Comparison of ENCODE assay signal across 18 cellular contexts in genomic region chr13:76293346-76293745, GRCh38.
DNase-seq lines count a peak whose midpoint lies in the region; ATAC-seq, FAIRE-seq and TF ChIP-seq lines count a peak whose summit lies in the region.
"Had no signal": no experiment of that assay in that cellular context is flagged by ENCODE, and none has a peak within 500 bp of the region (broad histone marks: within the 10 kb centered on the region; RNA-seq: fewer than 3 reads in every experiment).

No MANE protein-coding gene starts in this region.

- H3K27ac Mint-ChIP-seq in activated naive CD4-positive, alpha-beta T cell treated with anti-CD3 and anti-CD28 coated beads for 36 hours: no peak overlapping the region
- H3K27ac Mint-ChIP-seq: activated T-cell treated with anti-CD3 and anti-CD28 coated beads, Interleukin-2, amount 50 U/mL, for 72 hours; IgD-negative memory B cell had no signal

- WGBS in ovary, 3 donors: 5 to 8% (median 5%) methylated on average over 1 of the region's 1 CpG

- no peak overlapping the region for H3K4me3 ChIP-seq in fibroblast of lung (replicated peaks in 1 of 4; ENCODE audit: control extremely low read depth in 1 of 4, insufficient read depth in 1 of 4, low read depth in 3 of 4, low read length in 4 of 4)
- H3K4me3 ChIP-seq in kidney (ENCODE audit: low read length in 2 of 2): no peak overlapping the region
- H3K4me3 ChIP-seq in ovary: no peak overlapping the region
- H3K4me3 ChIP-seq: gastroesophageal sphincter had no signal

- no peaks in the 10 kb centered on the region for H3K4me1 Mint-ChIP-seq in activated naive CD4-positive, alpha-beta T cell treated with anti-CD3 and anti-CD28 coated beads for 36 hours (ENCODE audit: low read depth)
- H3K4me1 Mint-ChIP-seq: IgD-negative memory B cell had no signal

- TF ChIP-seq CTCF in fibroblast of lung (conservative IDR thresholded peaks at IDR 0.05 in 1 of 2, IDR thresholded peaks at IDR 0.05 in 1 of 2; ENCODE audit: low read depth in 1 of 2, low read length in 2 of 2): no peak
- no peak for TF ChIP-seq CTCF in kidney (IDR thresholded peaks at IDR 0.05; ENCODE audit: borderline replicate concordance, extremely low read depth, insufficient read depth)
- TF ChIP-seq CTCF in ovary (IDR thresholded peaks at IDR 0.05): no peak

- no peak overlapping the region for H3K4me3 Mint-ChIP-seq in activated naive CD4-positive, alpha-beta T cell treated with anti-CD3 and anti-CD28 coated beads for 36 hours
- H3K4me3 Mint-ChIP-seq: activated T-cell treated with anti-CD3 and anti-CD28 coated beads, Interleukin-2, amount 50 U/mL, for 72 hours; IgD-negative memory B cell had no signal

- H3K27ac ChIP-seq in fibroblast of lung (ENCODE audit: insufficient read depth, low read length): no peak overlapping the region
- no peak overlapping the region for H3K27ac ChIP-seq in kidney (ENCODE audit: low read depth in 2 of 2, low read length in 2 of 2)
- no peak overlapping the region for H3K27ac ChIP-seq in ovary
- H3K27ac ChIP-seq: gastroesophageal sphincter, parathyroid adenoma had no signal

- H3K27me3 Mint-ChIP-seq in activated naive CD4-positive, alpha-beta T cell treated with anti-CD3 and anti-CD28 coated beads for 36 hours (ENCODE audit: low read depth): no peaks in the 10 kb centered on the region
- H3K27me3 Mint-ChIP-seq: IgD-negative memory B cell had no signal

- no peaks in the 10 kb centered on the region for H3K79me2 ChIP-seq in fibroblast of lung (ENCODE audit: control insufficient read depth, insufficient read depth, low read length)
- H3K79me2 ChIP-seq: parathyroid adenoma had no signal

- H3K36me3 Mint-ChIP-seq in activated naive CD4-positive, alpha-beta T cell treated with anti-CD3 and anti-CD28 coated beads for 36 hours (ENCODE audit: low read depth): no peaks in the 10 kb centered on the region
- H3K36me3 Mint-ChIP-seq: IgD-negative memory B cell had no signal

- no peak for TF ChIP-seq POLR2A in ovary (IDR thresholded peaks at IDR 0.05)

- intact Hi-C loops in activated naive CD4-positive, alpha-beta T cell treated with anti-CD3 and anti-CD28 coated beads for 36 hours (cut with micrococcal nuclease): no loop called here
- intact Hi-C loops in kidney (cut with DNase I): no loop called here
- intact Hi-C loops in ovary (cut with DNase I): no loop called here

- H3K4me1 ChIP-seq in fibroblast of lung (ENCODE audit: control insufficient read depth, extremely low read depth, insufficient read depth, low read length): peaks cover 4% of the 10 kb centered on the region
- no peaks in the 10 kb centered on the region for H3K4me1 ChIP-seq in kidney (ENCODE audit: control insufficient read depth in 1 of 2, insufficient read depth in 1 of 2, low read depth in 1 of 2, low read length in 2 of 2)
- H3K4me1 ChIP-seq in ovary (ENCODE audit: insufficient read depth): no peaks in the 10 kb centered on the region
- H3K4me1 ChIP-seq: gastroesophageal sphincter, parathyroid adenoma had no signal

- no peaks in the 10 kb centered on the region for H3K27me3 ChIP-seq in fibroblast of lung (ENCODE audit: control insufficient read depth, insufficient read depth, low read length)
- no peaks in the 10 kb centered on the region for H3K27me3 ChIP-seq in ovary
- H3K27me3 ChIP-seq: gastroesophageal sphincter had no signal

- H2AFZ ChIP-seq in fibroblast of lung (ENCODE audit: low read length): no peak overlapping the region
- H2AFZ ChIP-seq: parathyroid adenoma had no signal

- peak overlapping the region; percentile 18 for H3K4me2 ChIP-seq in fibroblast of lung (ENCODE audit: extremely low read depth, insufficient read depth, low read length)

- TF ChIP-seq EP300 in ovary (IDR thresholded peaks at IDR 0.05): no peak

- H3K9me3 Mint-ChIP-seq in activated naive CD4-positive, alpha-beta T cell treated with anti-CD3 and anti-CD28 coated beads for 36 hours: peaks cover 2% of the 10 kb centered on the region

- H3K9ac ChIP-seq in fibroblast of lung (ENCODE audit: insufficient read depth, low read length) (no peak overlapping the region), kidney (ENCODE audit: low read length in 2 of 2) (no peak overlapping the region)
- H3K9ac ChIP-seq: parathyroid adenoma had no signal

- no peak for ATAC-seq in GM19023 (IDR thresholded peaks at IDR 0.05; ENCODE audit: unreplicated experiment)
- ATAC-seq: activated T-cell treated with anti-CD3 and anti-CD28 coated beads, Interleukin-2, amount 50 U/mL, for 72 hours; gastroesophageal sphincter had no signal

- H3K36me3 ChIP-seq in fibroblast of lung (ENCODE audit: control insufficient read depth, insufficient read depth, low read length) (no peaks in the 10 kb centered on the region), kidney (ENCODE audit: control insufficient read depth in 1 of 2, insufficient read depth in 2 of 2, low read length in 2 of 2) (no peaks in the 10 kb centered on the region), ovary (no peaks in the 10 kb centered on the region)
- H3K36me3 ChIP-seq: gastroesophageal sphincter had no signal

- no peaks in the 10 kb centered on the region for H4K20me1 ChIP-seq in fibroblast of lung (ENCODE audit: control insufficient read depth, extremely low read depth, insufficient read depth, low read length)

- no peaks in the 10 kb centered on the region for H3K9me3 ChIP-seq in fibroblast of lung (ENCODE audit: control insufficient read depth, insufficient read depth, low read depth, low read length)
- no peaks in the 10 kb centered on the region for H3K9me3 ChIP-seq in kidney (ENCODE audit: control insufficient read depth in 1 of 2, low read length in 2 of 2)
- H3K9me3 ChIP-seq in ovary: no peaks in the 10 kb centered on the region
- H3K9me3 ChIP-seq: gastroesophageal sphincter had no signal

- FAIRE-seq in RCC 7860 (lab: Jason Lieb, UNC) (no peak), kidney (lab: Jason Lieb, UNC) (no peak)

- peak; percentile 36 for DNase-seq in EH (ENCODE audit: low read depth)
- peak; percentile 22 for DNase-seq in RCC 7860 (ENCODE audit: low spot score)
- peak; percentile 72 to 73 for DNase-seq in fibroblast of lung (ENCODE audit: low read depth in 2 of 2)
- DNase-seq in renal cortical epithelial cell (ENCODE audit: low read depth): peak; percentile 16
- no peak for DNase-seq in activated naive CD4-positive, alpha-beta T cell treated with anti-CD3 and anti-CD28 coated beads for 36 hours
- DNase-seq in kidney: no peak
- no peak for DNase-seq in ovary
- DNase-seq: activated CD4-positive, CD25-positive, alpha-beta regulatory T cell treated with anti-CD3 and anti-CD28 coated beads, Interleukin-2, amount 50 U/mL, for 72 hours; activated T-cell treated with anti-CD3 and anti-CD28 coated beads, Interleukin-2, amount 50 U/mL, for 72 hours; caudate nucleus; H7; NCI-H187 treated with DMSO at 0.1 percent for 48 hours; stimulated activated CD4-positive, alpha-beta T cell treated with anti-CD3 and anti-CD28 coated beads, Interleukin-4, amount 100 ng/mL, for 1 hour; stimulated activated naive CD4-positive, alpha-beta T cell had no signal

- CTCF ChIA-PET in activated naive CD4-positive, alpha-beta T cell treated with anti-CD3 and anti-CD28 coated beads for 36 hours (lab: Charles Lee): no interaction called here

Comparison
In these comparisons a context has a peak if more than half of its experiments do, and no peak if none do; other contexts are left out.
1. DNase-seq: peak in EH (single experiment), RCC 7860 (single experiment), fibroblast of lung (2 of 2) and renal cortical epithelial cell (single experiment); none in activated naive CD4-positive, alpha-beta T cell treated with anti-CD3 and anti-CD28 coated beads for 36 hours (single experiment), kidney (single experiment) and ovary (0 of 5).